13 cellular contexts compared by ENCODE assay signal in the genomic region with DNA sequence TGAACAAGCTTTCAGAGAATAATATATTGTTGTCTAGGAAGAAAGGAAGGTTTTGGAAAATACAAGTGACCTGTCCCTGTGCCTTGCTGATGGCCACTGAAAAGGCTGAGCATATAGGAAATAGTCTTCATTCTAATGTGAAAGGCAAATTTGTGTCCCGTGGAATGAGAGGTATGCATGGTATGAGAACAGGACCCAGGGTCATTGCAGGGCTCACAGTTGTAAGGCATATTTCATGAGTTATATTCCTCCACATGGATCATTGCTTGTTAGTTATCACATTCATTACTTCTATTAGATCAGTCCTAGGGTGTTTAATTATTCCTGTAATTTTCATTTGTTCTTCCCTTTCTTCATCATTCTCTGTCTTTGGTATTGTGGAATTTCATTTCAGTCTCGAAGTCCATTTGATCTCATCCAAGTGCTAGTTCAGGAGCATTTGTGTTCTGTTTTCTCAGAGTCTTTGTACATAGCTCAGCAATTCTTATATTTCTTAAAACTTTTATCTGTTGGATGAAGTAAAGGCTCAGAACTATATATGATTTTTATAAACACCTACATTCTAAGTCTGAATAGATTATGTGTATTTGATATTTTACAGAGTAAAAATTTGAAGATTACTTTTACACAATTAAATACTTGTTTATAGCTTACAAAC. TPM values are rescaled to one million over a fixed set of nuclear protein-coding genes. Genes with fewer than 3 reads are reported as not detected.
DNase-seq lines count a peak whose midpoint lies in the region; ATAC-seq and FAIRE-seq lines count a peak whose summit lies in the region.
"Had no signal": no experiment of that assay in that cellular context is flagged by ENCODE, and none has a peak within 500 bp of the region (broad histone marks: within the 10 kb centered on the region; RNA-seq: fewer than 3 reads in every experiment).

No MANE protein-coding gene starts in this region.

- no peaks in the 10 kb centered on the region for H3K27me3 ChIP-seq in MG63
- H3K27me3 ChIP-seq: neutrophil had no signal

- FAIRE-seq in endometrium (lab: Jason Lieb, UNC), result peak; percentile 4

- H3K36me3 ChIP-seq in MG63, result no peaks in the 10 kb centered on the region
- H3K36me3 ChIP-seq: neutrophil had no signal

- ATAC-seq in HG03354 (IDR thresholded peaks at IDR 0.05; ENCODE audit: poor library complexity, severe bottlenecking, unreplicated experiment), result no peak
- ATAC-seq in GM18519 (IDR thresholded peaks at IDR 0.05; ENCODE audit: low FRiP score, unreplicated experiment), result no peak

- no peak overlapping the region for H3K4me3 ChIP-seq in MG63

- in situ Hi-C loops in Caki2 (cut with HindIII; ENCODE audit: low pct_unique_long_range_greater_than_20kb, low sequenced_read_pairs), result no loop called here

- peak; percentile 11 for DNase-seq in Caki2 (ENCODE audit: low read depth)
- DNase-seq in MG63, result peak; percentile 3
- peak; percentile 13 for DNase-seq in myocyte (ENCODE audit: low read depth)
- no peak for DNase-seq in putamen (ENCODE audit: low spot score)
- DNase-seq in activated CD8-positive, alpha-beta memory T cell treated with anti-CD3 and anti-CD28 coated beads for 24 hours, result no peak
- DNase-seq: DMS153, GOT3, head of caudate nucleus, NCI-H1930 had no signal

- no peaks in the 10 kb centered on the region for H3K9me3 ChIP-seq in MG63
- H3K9me3 ChIP-seq: neutrophil had no signal

RNA-seq across cellular contexts. Expression of gene ARHGAP21, which starts 39.4 kb away (rescaled TPM):
- 18.7 and 29.5 TPM in 2 replicates for total RNA-seq in Caki2 (2014; rRNA removed; shearing (Covaris generic); ENCODE audit: low replicate concordance)
- total RNA-seq in MG63 (2014; rRNA removed; shearing (Covaris generic); ENCODE audit: low replicate concordance), result 29.1 and 48.7 TPM in 2 replicates
- total RNA-seq in myocyte, result 35.6 and 50.0 TPM in 2 replicates
- 20.8 TPM for polyA plus RNA-seq in myocyte (2012)

Comparison
In these comparisons a context has a peak if more than half of its experiments do, and no peak if none do; other contexts are left out.
1. DNase-seq: peak in Caki2 (single experiment), MG63 (single experiment) and myocyte (single experiment); none in putamen (single experiment) and activated CD8-positive, alpha-beta memory T cell treated with anti-CD3 and anti-CD28 coated beads for 24 hours (single experiment).